9 cellular contexts compared by ENCODE assay signal in the genomic region with DNA sequence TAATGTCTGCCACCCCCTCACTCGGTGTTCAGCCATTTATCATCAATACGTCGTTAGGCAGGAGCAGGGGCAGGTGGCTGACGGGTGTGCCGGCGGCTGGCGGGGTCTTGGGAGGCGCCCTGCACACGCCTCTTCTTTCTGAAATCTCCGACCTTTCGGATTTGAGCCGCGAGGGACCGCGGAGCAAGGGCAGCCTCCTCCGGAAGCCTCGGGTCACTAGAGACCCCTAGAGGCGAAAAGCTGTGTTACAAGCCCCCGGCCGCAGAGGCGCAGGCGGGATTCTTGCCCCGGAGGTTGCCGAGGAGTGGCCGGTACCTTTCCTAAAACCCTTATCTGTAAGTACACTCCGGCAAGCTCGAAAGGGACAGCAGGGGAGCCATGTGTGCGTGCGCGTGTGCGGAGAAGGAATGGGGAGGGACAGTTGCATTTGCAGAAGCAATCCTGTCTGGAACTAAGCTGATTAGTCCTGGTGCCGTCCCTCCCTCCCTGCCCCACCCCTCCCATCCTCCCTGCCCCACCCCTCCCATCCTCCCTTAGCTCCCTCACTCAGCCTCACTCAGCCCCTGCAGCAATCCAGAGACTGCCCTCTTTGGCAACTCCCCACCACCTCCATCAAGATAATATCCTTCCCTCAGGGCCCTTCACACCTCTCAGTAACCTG. TPM values are rescaled to one million over a fixed set of nuclear protein-coding genes. Genes with fewer than 3 reads are reported as not detected.
DNase-seq lines count a peak whose midpoint lies in the region; ATAC-seq, FAIRE-seq and TF ChIP-seq lines count a peak whose summit lies in the region.
"Had no signal": no experiment of that assay in that cellular context is flagged by ENCODE, and none has a peak within 500 bp of the region (broad histone marks: within the 10 kb centered on the region; RNA-seq: fewer than 3 reads in every experiment).

No MANE protein-coding gene starts in this region.

- TF ChIP-seq CTCF in Caco-2 (IDR thresholded peaks at IDR 0.05; ENCODE audit: insufficient read depth in 1 of 2, low read depth in 1 of 2, low read length in 1 of 2, severe bottlenecking in 1 of 2, unreplicated experiment in 1 of 2) (peak; percentile 79 to 85), foreskin fibroblast (IDR thresholded peaks at IDR 0.05; ENCODE audit: low read depth, low read length) (peak; percentile 88)

- intact Hi-C loops in Caco-2 (cut with micrococcal nuclease; ENCODE audit: unreplicated experiment), result loop anchor here (1.0 to 10.0 kb wide), 4 partner anchors 147 to 766 kb away; no protein-coding TSS in a partner anchor

- no TSS peak for BruUV-seq in Caco-2 (replicated peaks; lab: Mats Ljungman, UMichigan)

- H3K27me3 ChIP-seq in Caco-2 (replicated peaks; ENCODE audit: control insufficient read depth, insufficient read depth, low read length), result no peaks in the 10 kb centered on the region; the same call in 1 of the 2 replicates

- DNase-seq in Caco-2 (peak; percentile 66 to 81), GM19239 (ENCODE audit: insufficient read length, low spot score) (peak; percentile 43), NCI-H2227 treated with DMSO at 0.1 percent for 48 hours (lab: John Stamatoyannopoulos, UW) (peak; percentile 82), foreskin fibroblast (peak; percentile 26 to 79), nucleus accumbens (lab: John Stamatoyannopoulos, UW) (peak in 49 of 56 donors; percentile 25 to 85 (median 58)), SW 1271 (lab: John Stamatoyannopoulos, UW) (no peak)
- DNase-seq in activated CD8-positive, alpha-beta memory T cell treated with anti-CD3 and anti-CD28 coated beads, Interleukin-2, amount 10 ng/mL, durations not matched to agents 7 days and 5 days, result peak; percentile 58

- no peaks in the 10 kb centered on the region for H3K36me3 ChIP-seq in Caco-2 (ENCODE audit: control insufficient read depth, insufficient read depth, low read length)

- FAIRE-seq in GM19239 (lab: Jason Lieb, UNC), result peak; percentile 18

- H3K27ac Mint-ChIP-seq in Caco-2 (ENCODE audit: unreplicated experiment), result no peak overlapping the region
- H3K27ac Mint-ChIP-seq in activated CD8-positive, alpha-beta memory T cell treated with anti-CD3 and anti-CD28 coated beads, Interleukin-2, amount 10 ng/mL, durations not matched to agents 7 days and 5 days, result no peak overlapping the region
- H3K27ac Mint-ChIP-seq: activated naive CD4-positive, alpha-beta T cell treated with anti-CD3 and anti-CD28 coated beads, Interleukin-2, amount 50 U/mL, for 72 hours had no signal

- no peaks in the 10 kb centered on the region for H3K4me1 ChIP-seq in Caco-2

- peaks cover 8% of the 10 kb centered on the region for H3K4me1 Mint-ChIP-seq in Caco-2 (ENCODE audit: low read depth, unreplicated experiment)
- peaks cover 5% of the 10 kb centered on the region for H3K4me1 Mint-ChIP-seq in activated CD8-positive, alpha-beta memory T cell treated with anti-CD3 and anti-CD28 coated beads, Interleukin-2, amount 10 ng/mL, durations not matched to agents 7 days and 5 days

- POLR2A ChIA-PET in Caco-2 (lab: Charles Lee), result no interaction called here

- H3K4me3 ChIP-seq in Caco-2 (ENCODE audit: low read depth, low read length) (no peak overlapping the region), foreskin fibroblast (ENCODE audit: low read depth in 1 of 2, low read length in 2 of 2) (peak overlapping the region; percentile 26 to 38)

- peak overlapping the region; percentile 55 for H3K4me3 Mint-ChIP-seq in Caco-2 (ENCODE audit: unreplicated experiment)
- no peak overlapping the region for H3K4me3 Mint-ChIP-seq in activated CD8-positive, alpha-beta memory T cell treated with anti-CD3 and anti-CD28 coated beads, Interleukin-2, amount 10 ng/mL, durations not matched to agents 7 days and 5 days

- H3K27me3 Mint-ChIP-seq in Caco-2 (ENCODE audit: insufficient read depth, unreplicated experiment), result peaks cover 15% of the 10 kb centered on the region
- H3K27me3 Mint-ChIP-seq in activated CD8-positive, alpha-beta memory T cell treated with anti-CD3 and anti-CD28 coated beads, Interleukin-2, amount 10 ng/mL, durations not matched to agents 7 days and 5 days, result peaks cover 14% of the 10 kb centered on the region

- H3K36me3 Mint-ChIP-seq in Caco-2 (ENCODE audit: insufficient read depth, unreplicated experiment), result no peaks in the 10 kb centered on the region
- H3K36me3 Mint-ChIP-seq in activated CD8-positive, alpha-beta memory T cell treated with anti-CD3 and anti-CD28 coated beads, Interleukin-2, amount 10 ng/mL, durations not matched to agents 7 days and 5 days, result no peaks in the 10 kb centered on the region

- H3K9me3 ChIP-seq in Caco-2, result peaks cover 5% of the 10 kb centered on the region

- no peaks in the 10 kb centered on the region for H3K9me3 Mint-ChIP-seq in Caco-2 (ENCODE audit: unreplicated experiment)
- H3K9me3 Mint-ChIP-seq in activated CD8-positive, alpha-beta memory T cell treated with anti-CD3 and anti-CD28 coated beads, Interleukin-2, amount 10 ng/mL, durations not matched to agents 7 days and 5 days (ENCODE audit: low read depth), result no peaks in the 10 kb centered on the region

- peak; percentile 93 for ATAC-seq in HG03139 (IDR thresholded peaks at IDR 0.05; ENCODE audit: unreplicated experiment)
- ATAC-seq in activated CD8-positive, alpha-beta memory T cell treated with anti-CD3 and anti-CD28 coated beads, Interleukin-2, amount 10 ng/mL, durations not matched to agents 7 days and 5 days, result peak; percentile 57

- CTCF ChIA-PET in Caco-2 (lab: Charles Lee), result interaction anchor here (0.6 to 1.6 kb wide), 5 partner anchors 36 to 283 kb away, joined by 3 to 7 read pairs (median 4); no protein-coding TSS in a partner anchor
- CTCF ChIA-PET in activated CD8-positive, alpha-beta memory T cell treated with anti-CD3 and anti-CD28 coated beads, Interleukin-2, amount 10 ng/mL, durations not matched to agents 7 days and 5 days (lab: Charles Lee), result interaction anchor here (1.4 to 1.6 kb wide), 3 partner anchors 8 to 283 kb away, joined by 3 to 5 read pairs (median 4); no protein-coding TSS in a partner anchor

RNA-seq across cellular contexts. Expression of a gene that starts 11.0 kb away (rescaled TPM):
- not detected in 2 replicates for total RNA-seq in Caco-2 (2022)
- not detected for total RNA-seq in activated CD8-positive, alpha-beta memory T cell treated with anti-CD3 and anti-CD28 coated beads, Interleukin-2, amount 10 ng/mL, durations not matched to agents 7 days and 5 days
- total RNA-seq: activated naive CD4-positive, alpha-beta T cell treated with anti-CD3 and anti-CD28 coated beads, Interleukin-2, amount 50 U/mL, for 72 hours had no signal

RNA-seq across cellular contexts. Expression of a gene that starts 17.2 kb away (rescaled TPM):
- not detected in 2 replicates for total RNA-seq in Caco-2 (2022)
- not detected for total RNA-seq in activated CD8-positive, alpha-beta memory T cell treated with anti-CD3 and anti-CD28 coated beads, Interleukin-2, amount 10 ng/mL, durations not matched to agents 7 days and 5 days
- total RNA-seq: activated naive CD4-positive, alpha-beta T cell treated with anti-CD3 and anti-CD28 coated beads, Interleukin-2, amount 50 U/mL, for 72 hours had no signal

Comparison
In these comparisons a context has a peak if more than half of its experiments do, and no peak if none do; other contexts are left out.
1. DNase-seq: peak in Caco-2 (2 of 2), GM19239 (single experiment), NCI-H2227 treated with DMSO at 0.1 percent for 48 hours (single experiment), activated CD8-positive, alpha-beta memory T cell treated with anti-CD3 and anti-CD28 coated beads, Interleukin-2, amount 10 ng/mL, durations not matched to agents 7 days and 5 days (single experiment), foreskin fibroblast (2 of 2) and nucleus accumbens (49 of 56); none in SW 1271 (0 of 2).